ENCODE assay signal across 8 cellular contexts in genomic region chr21:32773048-32773344, GRCh38. TPM values are rescaled to one million over a fixed set of nuclear protein-coding genes. Genes with fewer than 3 reads are reported as not detected.
DNase-seq lines count a peak whose midpoint lies in the region; ATAC-seq, FAIRE-seq and TF ChIP-seq lines count a peak whose summit lies in the region.
"Not testable (repeated sequence)": the region's sequence is repeated elsewhere in the genome, so short reads cannot be mapped to it uniquely, and the experiment has no call there.

No MANE protein-coding gene starts in this region.

- not testable (repeated sequence) for ATAC-seq in activated naive CD8-positive, alpha-beta T cell treated with anti-CD3 and anti-CD28 coated beads, Interleukin-2, amount 50 U/mL, for 24 hours; HepG2

- not testable (repeated sequence) for H3K27me3 ChIP-seq in MG63; WERI-Rb-1 (ENCODE audit: insufficient read depth, low read depth, severe bottlenecking); HepG2 (ENCODE audit: control insufficient read depth in 1 of 2, insufficient read depth in 2 of 2, low read length in 2 of 2); parathyroid adenoma (ENCODE audit: control insufficient read depth, insufficient read depth, low read length)

- peak overlapping the region; percentile 68; the same call in 1 of the 2 replicates for H3K4me3 ChIP-seq in MG63
- peak overlapping the region; percentile 98 for H3K4me3 ChIP-seq in WERI-Rb-1 (ENCODE audit: low read depth, low read length)
- H3K4me3 ChIP-seq in HepG2 (replicated peaks in 1 of 3; ENCODE audit: insufficient read depth in 1 of 3, low read depth in 2 of 3, low read length in 3 of 3), result peak overlapping the region in 1 of 3 experiments; percentile 90; a peak in 2 of 6 replicates
- peak overlapping the region; percentile 73 for H3K4me3 ChIP-seq in parathyroid adenoma (ENCODE audit: low read depth, low read length)

- WGBS in HepG2 (ENCODE audit: low lambda C conversion rate), result 98% methylated on average over 11 of the region's 11 CpGs

- not testable (repeated sequence) for TF ChIP-seq EP300 in HepG2 (IDR thresholded peaks at IDR 0.05; ENCODE audit: low read depth in 2 of 2, low read length in 2 of 2); HepG2 (CRISPR knock-in tag; IDR thresholded peaks at IDR 0.05; ENCODE audit: borderline replicate concordance)

- not testable (repeated sequence) for TF ChIP-seq CTCF in Calu3 (IDR thresholded peaks at IDR 0.05; ENCODE audit: unreplicated experiment); WERI-Rb-1 (IDR thresholded peaks at IDR 0.05; ENCODE audit: low read depth, low read length); endothelial cell (IDR thresholded peaks at IDR 0.05; ENCODE audit: unreplicated experiment); HepG2 (CRISPR knock-in tag; IDR thresholded peaks at IDR 0.05); parathyroid adenoma (IDR thresholded peaks at IDR 0.05); type B pancreatic cell (conservative IDR thresholded peaks at IDR 0.05)

- peak overlapping the region; percentile 94 for H3K4me3 Mint-ChIP-seq in Calu3 (ENCODE audit: low read depth, unreplicated experiment)
- peak overlapping the region; percentile 96 for H3K4me3 Mint-ChIP-seq in activated naive CD8-positive, alpha-beta T cell treated with anti-CD3 and anti-CD28 coated beads, Interleukin-2, amount 50 U/mL, for 24 hours
- peak overlapping the region; percentile 51 for H3K4me3 Mint-ChIP-seq in endothelial cell (ENCODE audit: unreplicated experiment)
- peak overlapping the region; percentile 98 for H3K4me3 Mint-ChIP-seq in type B pancreatic cell

- intact Hi-C loops in Calu3 (cut with micrococcal nuclease; ENCODE audit: unreplicated experiment), result not testable (repeated sequence)
- intact Hi-C loops in HepG2 (cut with micrococcal nuclease; ENCODE audit: unreplicated experiment), result loop anchor here (5.0 kb wide), 2 partner anchors 54 to 121 kb away; no protein-coding TSS in a partner anchor

- H3K4me2 ChIP-seq in HepG2 (ENCODE audit: low read depth, low read length) (peak overlapping the region; percentile 74), parathyroid adenoma (ENCODE audit: low read length) (peak overlapping the region; percentile 57)

- H3K9ac ChIP-seq in HepG2 (ENCODE audit: insufficient read depth, low read depth, low read length); parathyroid adenoma: not testable (repeated sequence)

- CTCF ChIA-PET in Calu3 (lab: Charles Lee); HepG2 (lab: Yijun Ruan, JAX; ENCODE audit: low intra/inter-chr PET ratio, low total read pairs): not testable (repeated sequence)

- H4K20me1 ChIP-seq in HepG2 (ENCODE audit: insufficient read depth, low read length), result peaks cover 16% of the 10 kb centered on the region

- H3K4me1 ChIP-seq in HepG2 (ENCODE audit: insufficient read depth, low read length), result peaks cover 32% of the 10 kb centered on the region
- not testable (repeated sequence) for H3K4me1 ChIP-seq in parathyroid adenoma

- H3K9me3 ChIP-seq in MG63; WERI-Rb-1 (ENCODE audit: severe bottlenecking); HepG2 (ENCODE audit: low read length); parathyroid adenoma (ENCODE audit: control insufficient read depth, low read length): not testable (repeated sequence)

- DNase-seq in Calu3; MG63; WERI-Rb-1; activated naive CD8-positive, alpha-beta T cell treated with anti-CD3 and anti-CD28 coated beads, Interleukin-2, amount 50 U/mL, for 24 hours; endothelial cell (ENCODE audit: low spot score); HepG2 (ENCODE audit: low spot score); type B pancreatic cell (ENCODE audit: extremely low spot score, unreplicated experiment): not testable (repeated sequence)

- in situ Hi-C loops in HepG2 (cut with HindIII; ENCODE audit: extremely low pct_ligation_motif_present, low pct_unique_long_range_greater_than_20kb), result loop anchor here (5.0 kb wide), 1 partner anchor 46 kb away; the partner anchor contains the start of gene SYNJ1

- POLR2A ChIA-PET in HepG2 (lab: Yijun Ruan, JAX), result interaction anchor here (2.5 kb wide), 1 partner anchor 45 kb away, joined by 31 read pairs; the partner anchor contains the start of gene SYNJ1

- not testable (repeated sequence) for FAIRE-seq in HepG2 (lab: Jason Lieb, UNC)

- not testable (repeated sequence) for H2AFZ ChIP-seq in HepG2 (ENCODE audit: low read length); parathyroid adenoma

- peaks cover 30% of the 10 kb centered on the region for H3K79me2 ChIP-seq in HepG2 (ENCODE audit: insufficient read depth, low read length)
- not testable (repeated sequence) for H3K79me2 ChIP-seq in parathyroid adenoma

- not testable (repeated sequence) for BruUV-seq in Calu3 (replicated peaks; lab: Mats Ljungman, UMichigan); HepG2 (replicated peaks; lab: Mats Ljungman, UMichigan)

- not testable (repeated sequence) for TF ChIP-seq POLR2A in HepG2 (IDR thresholded peaks at IDR 0.05; ENCODE audit: insufficient read depth in 1 of 2, low read depth in 2 of 2, low read length in 2 of 2)

- not testable (repeated sequence) for TF ChIP-seq RAD21 in HepG2 (CRISPR knock-in tag; IDR thresholded peaks at IDR 0.05)

- H3K9me3 Mint-ChIP-seq in Calu3 (ENCODE audit: low read depth, unreplicated experiment); activated naive CD8-positive, alpha-beta T cell treated with anti-CD3 and anti-CD28 coated beads, Interleukin-2, amount 50 U/mL, for 24 hours; endothelial cell (ENCODE audit: unreplicated experiment); type B pancreatic cell: not testable (repeated sequence)

- peaks cover 17% of the 10 kb centered on the region for H3K36me3 ChIP-seq in MG63
- peaks cover 22% of the 10 kb centered on the region for H3K36me3 ChIP-seq in WERI-Rb-1
- H3K36me3 ChIP-seq in HepG2 (replicated peaks in 1 of 2; ENCODE audit: control insufficient read depth in 1 of 2, insufficient read depth in 2 of 2, low read length in 2 of 2); parathyroid adenoma (ENCODE audit: control insufficient read depth, insufficient read depth, low read length): not testable (repeated sequence)

- not testable (repeated sequence) for H3K27ac Mint-ChIP-seq in Calu3 (ENCODE audit: unreplicated experiment); endothelial cell (ENCODE audit: unreplicated experiment)
- peak overlapping the region; percentile 100 for H3K27ac Mint-ChIP-seq in activated naive CD8-positive, alpha-beta T cell treated with anti-CD3 and anti-CD28 coated beads, Interleukin-2, amount 50 U/mL, for 24 hours
- peak overlapping the region; percentile 97 for H3K27ac Mint-ChIP-seq in type B pancreatic cell

- H3K4me1 Mint-ChIP-seq in Calu3 (ENCODE audit: low read depth, unreplicated experiment), result peaks cover 11% of the 10 kb centered on the region
- peaks cover 55% of the 10 kb centered on the region for H3K4me1 Mint-ChIP-seq in activated naive CD8-positive, alpha-beta T cell treated with anti-CD3 and anti-CD28 coated beads, Interleukin-2, amount 50 U/mL, for 24 hours
- peaks cover 23% of the 10 kb centered on the region for H3K4me1 Mint-ChIP-seq in endothelial cell (ENCODE audit: unreplicated experiment)
- H3K4me1 Mint-ChIP-seq in type B pancreatic cell (ENCODE audit: unreplicated experiment), result peaks cover 30% of the 10 kb centered on the region

- H3K27me3 Mint-ChIP-seq in Calu3 (ENCODE audit: unreplicated experiment); activated naive CD8-positive, alpha-beta T cell treated with anti-CD3 and anti-CD28 coated beads, Interleukin-2, amount 50 U/mL, for 24 hours; endothelial cell (ENCODE audit: unreplicated experiment); type B pancreatic cell: not testable (repeated sequence)

- peak overlapping the region; percentile 96 for H3K27ac ChIP-seq in WERI-Rb-1
- not testable (repeated sequence) for H3K27ac ChIP-seq in HepG2 (ENCODE audit: extremely low read length, insufficient read depth, low read length); parathyroid adenoma

- peaks cover 23% of the 10 kb centered on the region for H3K36me3 Mint-ChIP-seq in Calu3 (ENCODE audit: insufficient read depth, unreplicated experiment)
- peaks cover 31% of the 10 kb centered on the region for H3K36me3 Mint-ChIP-seq in activated naive CD8-positive, alpha-beta T cell treated with anti-CD3 and anti-CD28 coated beads, Interleukin-2, amount 50 U/mL, for 24 hours (ENCODE audit: low read depth)
- H3K36me3 Mint-ChIP-seq in endothelial cell (ENCODE audit: low read depth, unreplicated experiment), result peaks cover 14% of the 10 kb centered on the region
- peaks cover 17% of the 10 kb centered on the region for H3K36me3 Mint-ChIP-seq in type B pancreatic cell

RNA-seq across cellular contexts. Expression of gene PAXBP1, which starts 1.4 kb away (rescaled TPM):
- 40.9 and 43.5 TPM in 2 replicates for total RNA-seq in Calu3 (2022)
- total RNA-seq in MG63 (2014; rRNA removed; shearing (Covaris generic); ENCODE audit: low replicate concordance), result 14.1 and 29.9 TPM in 2 replicates
- total RNA-seq in endothelial cell (ENCODE audit: unreplicated experiment), result 51.5 TPM
- 24.6 and 40.8 TPM in 2 replicates for total RNA-seq in HepG2 (2016; rRNA removed; fragmentation: Illumina TruSeq; extraction: Trizol)
- 6.0 and 6.9 TPM in 2 replicates for total RNA-seq in HepG2 (2016; cell fraction: cytosol; rRNA removed; fragmentation: Illumina TruSeq; extraction: Trizol; ENCODE audit: low read depth)
- total RNA-seq in HepG2 (2016; cell fraction: insoluble cytoplasmic fraction; rRNA removed; fragmentation: Illumina TruSeq; extraction: Trizol), result 23.9 and 42.1 TPM in 2 replicates
- 10.8 and 14.0 TPM in 2 replicates for total RNA-seq in HepG2 (2016; cell fraction: membrane; rRNA removed; fragmentation: Illumina TruSeq; extraction: Trizol)
- 126 TPM in 2 replicates for total RNA-seq in HepG2 (2016; cell fraction: nucleus; rRNA removed; fragmentation: Illumina TruSeq; extraction: Trizol)
- 23.9 and 25.5 TPM in 2 replicates for polyA plus RNA-seq in HepG2 (2011; rRNA removed)
- polyA plus RNA-seq in HepG2 (2011; cell fraction: cytosol; rRNA removed), result 3.9 and 5.3 TPM in 2 replicates
- 69.2 and 76.4 TPM in 2 replicates for polyA plus RNA-seq in HepG2 (2011; cell fraction: nucleus; rRNA removed)
- polyA plus RNA-seq in HepG2 (2012), result 28.4 and 30.9 TPM in 2 replicates
- 2.1 and 2.6 TPM in 2 replicates for polyA plus RNA-seq in HepG2 (2016; cell fraction: cytosol; fragmentation: Illumina TruSeq; extraction: Trizol; ENCODE audit: low read depth)
- 21.0 and 23.0 TPM in 2 replicates for polyA plus RNA-seq in HepG2 (2016; cell fraction: insoluble cytoplasmic fraction; fragmentation: Illumina TruSeq; extraction: Trizol; ENCODE audit: low read depth)
- polyA plus RNA-seq in HepG2 (2016; cell fraction: membrane; fragmentation: Illumina TruSeq; extraction: Trizol; ENCODE audit: low read depth), result 6.7 and 6.8 TPM in 2 replicates
- polyA plus RNA-seq in HepG2 (2016; cell fraction: nucleus; fragmentation: Illumina TruSeq; extraction: Trizol; ENCODE audit: insufficient read depth, low read depth), result 139 and 142 TPM in 2 replicates
- 8.9 and 18.9 TPM in 2 replicates for polyA minus RNA-seq in HepG2 (2011; rRNA and poly(A)+ RNA removed; ENCODE audit: low replicate concordance)
- polyA minus RNA-seq in HepG2 (2011; cell fraction: cytosol; rRNA and poly(A)+ RNA removed), result 6.8 and 11.3 TPM in 2 replicates
- 155 and 174 TPM in 2 replicates for polyA minus RNA-seq in HepG2 (2011; cell fraction: nucleus; rRNA and poly(A)+ RNA removed)
- total RNA-seq in type B pancreatic cell (ENCODE audit: low replicate concordance), result 52.0 and 80.2 TPM in 2 replicates

RNA-seq across cellular contexts. Expression of gene SYNJ1, which starts 45.2 kb away (rescaled TPM):
- total RNA-seq in Calu3 (2022) (10.2 and 10.5 TPM in 2 replicates), endothelial cell (ENCODE audit: unreplicated experiment) (23.0 TPM), HepG2 (2016; rRNA removed; fragmentation: Illumina TruSeq; extraction: Trizol) (2.7 and 6.4 TPM in 2 replicates), type B pancreatic cell (ENCODE audit: low replicate concordance) (11.1 and 12.0 TPM in 2 replicates)
- 1.1 and 3.6 TPM in 2 replicates for total RNA-seq in MG63 (2014; rRNA removed; shearing (Covaris generic); ENCODE audit: low replicate concordance)
- total RNA-seq in HepG2 (2016; cell fraction: cytosol; rRNA removed; fragmentation: Illumina TruSeq; extraction: Trizol; ENCODE audit: low read depth), result 0.79 and 0.81 TPM in 2 replicates
- 2.8 and 6.0 TPM in 2 replicates for total RNA-seq in HepG2 (2016; cell fraction: insoluble cytoplasmic fraction; rRNA removed; fragmentation: Illumina TruSeq; extraction: Trizol)
- 1.4 and 2.0 TPM in 2 replicates for total RNA-seq in HepG2 (2016; cell fraction: membrane; rRNA removed; fragmentation: Illumina TruSeq; extraction: Trizol)
- 5.3 and 5.5 TPM in 2 replicates for total RNA-seq in HepG2 (2016; cell fraction: nucleus; rRNA removed; fragmentation: Illumina TruSeq; extraction: Trizol)
- polyA plus RNA-seq in HepG2 (2011; rRNA removed), result 1.7 and 2.0 TPM in 2 replicates
- polyA plus RNA-seq in HepG2 (2011; cell fraction: cytosol; rRNA removed), result 0.87 and 1.2 TPM in 2 replicates
- polyA plus RNA-seq in HepG2 (2011; cell fraction: nucleus; rRNA removed), result 5.9 and 6.7 TPM in 2 replicates
- 3.2 and 3.6 TPM in 2 replicates for polyA plus RNA-seq in HepG2 (2012)
- polyA plus RNA-seq in HepG2 (2016; cell fraction: cytosol; fragmentation: Illumina TruSeq; extraction: Trizol; ENCODE audit: low read depth), result 0.16 and 0.20 TPM in 2 replicates
- polyA plus RNA-seq in HepG2 (2016; cell fraction: insoluble cytoplasmic fraction; fragmentation: Illumina TruSeq; extraction: Trizol; ENCODE audit: low read depth), result 3.7 and 5.3 TPM in 2 replicates
- 0.62 and 0.63 TPM in 2 replicates for polyA plus RNA-seq in HepG2 (2016; cell fraction: membrane; fragmentation: Illumina TruSeq; extraction: Trizol; ENCODE audit: low read depth)
- 8.5 and 10.3 TPM in 2 replicates for polyA plus RNA-seq in HepG2 (2016; cell fraction: nucleus; fragmentation: Illumina TruSeq; extraction: Trizol; ENCODE audit: insufficient read depth, low read depth)
- polyA minus RNA-seq in HepG2 (2011; rRNA and poly(A)+ RNA removed; ENCODE audit: low replicate concordance), result 3.5 and 10.1 TPM in 2 replicates
- 2.1 and 2.3 TPM in 2 replicates for polyA minus RNA-seq in HepG2 (2011; cell fraction: cytosol; rRNA and poly(A)+ RNA removed)
- 7.3 and 11.2 TPM in 2 replicates for polyA minus RNA-seq in HepG2 (2011; cell fraction: nucleus; rRNA and poly(A)+ RNA removed)
